10 cellular contexts compared by ENCODE assay signal in genomic region chr7:46145412-46145811, GRCh38.
A peak's percentile ranks its signal among the peaks of the same experiment; 100 is the strongest.
DNase-seq lines count a peak whose midpoint lies in the region; FAIRE-seq and TF ChIP-seq lines count a peak whose summit lies in the region.
"Had no signal": no experiment of that assay in that cellular context is flagged by ENCODE, and none has a peak within 500 bp of the region (broad histone marks: within the 10 kb centered on the region; RNA-seq: fewer than 3 reads in every experiment).

No MANE protein-coding gene starts in this region.

- peak overlapping the region; percentile 16 for H3K4me2 ChIP-seq in astrocyte (ENCODE audit: low read length)

- no peak for TF ChIP-seq CTCF in astrocyte (IDR thresholded peaks at IDR 0.05; ENCODE audit: insufficient read depth, low read depth, low read length)
- no peak for TF ChIP-seq CTCF in thyroid gland (IDR thresholded peaks at IDR 0.05)
- TF ChIP-seq CTCF in stomach (IDR thresholded peaks at IDR 0.05): no peak

- peak overlapping the region; percentile 36 for H3K4me3 Mint-ChIP-seq in astrocyte (ENCODE audit: unreplicated experiment)

- H2AFZ ChIP-seq in astrocyte (ENCODE audit: low read depth, low read length): no peak overlapping the region

- H4K20me1 ChIP-seq in astrocyte (ENCODE audit: insufficient read depth, low read length): no peaks in the 10 kb centered on the region

- no peak for TF ChIP-seq EP300 in stomach (IDR thresholded peaks at IDR 0.05)

- H3K36me3 Mint-ChIP-seq in astrocyte (ENCODE audit: low read depth, unreplicated experiment): peaks cover 1% of the 10 kb centered on the region

- DNase-seq in HK-2 (ENCODE audit: unreplicated experiment) (peak; percentile 85), astrocyte (ENCODE audit: low read depth) (peak; percentile 100), iPS-NIHi11 (ENCODE audit: low spot score) (peak; percentile 72), thyroid gland (peak; percentile 79 to 86), stomach (no peak), NCI-H146 treated with DMSO at 0.1 percent for 48 hours (lab: John Stamatoyannopoulos, UW; ENCODE audit: unreplicated experiment) (no peak)
- no peak for DNase-seq in activated T-cell treated with anti-CD3 and anti-CD28 coated beads, Interleukin-2, amount 50 U/mL, for 48 hours
- DNase-seq: NCI-H510A, psoas muscle had no signal

- H3K27me3 ChIP-seq in astrocyte (ENCODE audit: insufficient read depth, low read length): no peaks in the 10 kb centered on the region
- no peaks in the 10 kb centered on the region for H3K27me3 ChIP-seq in thyroid gland
- H3K27me3 ChIP-seq in stomach: no peaks in the 10 kb centered on the region

- H3K4me3 ChIP-seq in astrocyte (ENCODE audit: insufficient read depth, low read depth, low read length) (no peak overlapping the region), thyroid gland (replicated peaks in 1 of 3) (no peak overlapping the region), stomach (no peak overlapping the region)
- H3K4me3 ChIP-seq: psoas muscle had no signal

- peak; percentile 99 for FAIRE-seq in astrocyte (lab: Jason Lieb, UNC)
- FAIRE-seq: endometrium had no signal

- peak overlapping the region; percentile 44 for H3K9ac ChIP-seq in astrocyte (ENCODE audit: low read length)

- peaks cover 37% of the 10 kb centered on the region for H3K4me1 Mint-ChIP-seq in astrocyte (ENCODE audit: low read depth, unreplicated experiment)

- no peaks in the 10 kb centered on the region for H3K27me3 Mint-ChIP-seq in astrocyte (ENCODE audit: low read depth, unreplicated experiment)

- H3K79me2 ChIP-seq in astrocyte (ENCODE audit: insufficient read depth, low read length): no peaks in the 10 kb centered on the region

- H3K36me3 ChIP-seq in astrocyte (ENCODE audit: insufficient read depth, low read length): no peaks in the 10 kb centered on the region
- no peaks in the 10 kb centered on the region for H3K36me3 ChIP-seq in thyroid gland
- no peaks in the 10 kb centered on the region for H3K36me3 ChIP-seq in stomach

- TF ChIP-seq POLR2A in thyroid gland (IDR thresholded peaks at IDR 0.05) (no peak), stomach (IDR thresholded peaks at IDR 0.05) (no peak)

- H3K4me1 ChIP-seq in astrocyte (ENCODE audit: insufficient read depth, low read length) (peaks cover 20% of the 10 kb centered on the region), thyroid gland (peaks cover 14 to 22% of the 10 kb centered on the region in 2 donors), stomach (no peaks in the 10 kb centered on the region)
- H3K4me1 ChIP-seq: psoas muscle had no signal

- peak overlapping the region; percentile 99 for H3K27ac Mint-ChIP-seq in astrocyte (ENCODE audit: unreplicated experiment)

- H3K27ac ChIP-seq in astrocyte (ENCODE audit: low read depth, low read length) (peak overlapping the region; percentile 74), thyroid gland (peak overlapping the region; percentile 43 to 71 (median 64)), stomach (no peak overlapping the region)
- H3K27ac ChIP-seq: psoas muscle had no signal

- 36 to 42% methylated on average over 2 of the region's 2 CpGs for WGBS in thyroid gland, 2 donors
- WGBS in stomach, 5 donors: 36 to 53% (median 47%) methylated on average over 2 of the region's 2 CpGs

- no peaks in the 10 kb centered on the region for H3K9me3 ChIP-seq in astrocyte (ENCODE audit: insufficient read depth, low read depth, low read length)
- H3K9me3 ChIP-seq in thyroid gland: no peaks in the 10 kb centered on the region
- H3K9me3 ChIP-seq in stomach: no peaks in the 10 kb centered on the region
- H3K9me3 ChIP-seq: psoas muscle had no signal

- H3K9me3 Mint-ChIP-seq in astrocyte (ENCODE audit: unreplicated experiment): peaks cover 14% of the 10 kb centered on the region

- intact Hi-C loops in thyroid gland (cut with DNase I) (no loop called here), stomach (cut with DNase I; ENCODE audit: low total_unique reads) (no loop called here)

Comparison
In these comparisons a context has a peak if more than half of its experiments do, and no peak if none do; other contexts are left out.
1. DNase-seq: peak in HK-2 (single experiment), astrocyte (single experiment), iPS-NIHi11 (single experiment) and thyroid gland (2 of 2); none in activated T-cell treated with anti-CD3 and anti-CD28 coated beads, Interleukin-2, amount 50 U/mL, for 48 hours (0 of 2), stomach (single experiment) and NCI-H146 treated with DMSO at 0.1 percent for 48 hours (single experiment).
2. H3K27ac ChIP-seq: peak in astrocyte (single experiment) and thyroid gland (3 of 3); none in stomach (0 of 5).